ENCODE assay signal across 1 cellular context in the genomic region with DNA sequence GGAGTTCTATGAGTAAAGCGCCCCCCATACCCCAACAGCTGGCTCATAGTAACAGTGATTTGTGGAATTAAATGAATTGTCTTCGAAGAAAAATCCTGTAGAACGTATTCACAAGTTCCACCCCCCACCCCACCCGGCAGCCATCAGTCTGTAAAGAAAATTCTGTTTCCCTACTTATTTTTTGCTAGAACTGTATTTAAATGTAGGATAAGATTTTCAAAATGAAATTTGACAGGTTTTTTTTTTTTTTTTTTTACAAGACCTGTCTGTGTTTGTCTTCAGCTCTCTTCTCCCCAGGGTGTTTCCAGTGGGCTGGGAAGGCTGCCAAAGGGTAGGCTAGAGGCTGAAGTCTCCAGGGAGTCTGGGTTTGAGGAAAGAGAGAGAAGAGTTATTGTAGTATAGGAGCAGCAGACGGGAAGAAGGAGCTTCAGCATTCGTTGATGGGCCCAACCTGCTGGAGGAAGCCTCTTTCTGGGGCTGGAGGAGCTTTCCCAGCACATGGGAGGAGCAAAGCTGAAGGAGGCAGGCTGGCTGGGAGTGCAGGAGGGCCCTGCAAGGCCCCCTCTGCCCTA.
TF ChIP-seq lines count a peak whose summit lies in the region.

No MANE protein-coding gene starts in this region.

TF ChIP-seq in SK-N-SH, 30 proteins besides CTCF, POLR2A, EP300 and RAD21 (continued from another document):
- TF ChIP-seq, protein P1, sequence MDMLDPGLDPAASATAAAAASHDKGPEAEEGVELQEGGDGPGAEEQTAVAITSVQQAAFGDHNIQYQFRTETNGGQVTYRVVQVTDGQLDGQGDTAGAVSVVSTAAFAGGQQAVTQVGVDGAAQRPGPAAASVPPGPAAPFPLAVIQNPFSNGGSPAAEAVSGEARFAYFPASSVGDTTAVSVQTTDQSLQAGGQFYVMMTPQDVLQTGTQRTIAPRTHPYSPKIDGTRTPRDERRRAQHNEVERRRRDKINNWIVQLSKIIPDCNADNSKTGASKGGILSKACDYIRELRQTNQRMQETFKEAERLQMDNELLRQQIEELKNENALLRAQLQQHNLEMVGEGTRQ (IDR thresholded peaks at IDR 0.05; ENCODE audit: borderline replicate concordance, low read depth, low read length) = no peak
- TF ChIP-seq, protein P2, sequence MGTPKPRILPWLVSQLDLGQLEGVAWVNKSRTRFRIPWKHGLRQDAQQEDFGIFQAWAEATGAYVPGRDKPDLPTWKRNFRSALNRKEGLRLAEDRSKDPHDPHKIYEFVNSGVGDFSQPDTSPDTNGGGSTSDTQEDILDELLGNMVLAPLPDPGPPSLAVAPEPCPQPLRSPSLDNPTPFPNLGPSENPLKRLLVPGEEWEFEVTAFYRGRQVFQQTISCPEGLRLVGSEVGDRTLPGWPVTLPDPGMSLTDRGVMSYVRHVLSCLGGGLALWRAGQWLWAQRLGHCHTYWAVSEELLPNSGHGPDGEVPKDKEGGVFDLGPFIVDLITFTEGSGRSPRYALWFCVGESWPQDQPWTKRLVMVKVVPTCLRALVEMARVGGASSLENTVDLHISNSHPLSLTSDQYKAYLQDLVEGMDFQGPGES (IDR thresholded peaks at IDR 0.05; ENCODE audit: low read depth, low read length) = no peak
